In genomic region chr11:13094930-13095687, GRCh38 we compare ENCODE assay signal across 2 cellular contexts.
A peak's percentile ranks its signal among the peaks of the same experiment; 100 is the strongest.
TF ChIP-seq lines count a peak whose summit lies in the region.

No MANE protein-coding gene starts in this region.

TF ChIP-seq in HepG2, 621 proteins besides CTCF, POLR2A, EP300 and RAD21:
- TF ChIP-seq MAX (IDR thresholded peaks at IDR 0.05), result 0 out of 2 replicates have a peak, but pooled peaks have one; percentile 17
- TF ChIP-seq MAFF (IDR thresholded peaks at IDR 0.05; ENCODE audit: low read depth, low read length), result peak; percentile 55
- no peak for TF ChIP-seq ZNF292 (CRISPR knock-in tag; IDR thresholded peaks at IDR 0.05; ENCODE audit: borderline replicate concordance, low read depth)
- peak; percentile 65 to 74 for TF ChIP-seq MAFK (conservative IDR thresholded peaks at IDR 0.05 in 1 of 2, IDR thresholded peaks at IDR 0.05 in 1 of 2; ENCODE audit: low read length in 2 of 2)

TF ChIP-seq in K562, 482 proteins besides CTCF, POLR2A, EP300 and RAD21:
- TF ChIP-seq NFYB (IDR thresholded peaks at IDR 0.05; ENCODE audit: extremely low read depth, insufficient read length) (no peak), PKNOX1 (IDR thresholded peaks at IDR 0.05) (no peak), ZNF140 (CRISPR knock-in tag; IDR thresholded peaks at IDR 0.05) (no peak), SIN3B (IDR thresholded peaks at IDR 0.05; ENCODE audit: low read depth) (no peak), MAFK (IDR thresholded peaks at IDR 0.05; ENCODE audit: low read length) (peak; percentile 10; the same call in 1 of the 2 replicates), CREB3 (tag; conservative IDR thresholded peaks at IDR 0.05; ENCODE audit: low read depth) (no peak), ZNF316 (IDR thresholded peaks at IDR 0.05) (peak; percentile 54), ZNF592 (IDR thresholded peaks at IDR 0.05) (peak; percentile 62), C11orf30 (IDR thresholded peaks at IDR 0.05; ENCODE audit: low read depth) (peak; percentile 16; the same call in 1 of the 2 replicates), ZNF146 (CRISPR knock-in tag; IDR thresholded peaks at IDR 0.05; ENCODE audit: unreplicated experiment) (no peak), RAD51 (IDR thresholded peaks at IDR 0.05; ENCODE audit: borderline replicate concordance, low read depth) (no peak), ZNF518B (CRISPR knock-in tag; IDR thresholded peaks at IDR 0.05) (no peak), L3MBTL2 (IDR thresholded peaks at IDR 0.05) (peak; percentile 58; the same call in 1 of the 2 replicates), ZNF507 (tag; conservative IDR thresholded peaks at IDR 0.05) (no peak), MGA (IDR thresholded peaks at IDR 0.05) (peak; percentile 54; the same call in 1 of the 2 replicates), CXXC5 (CRISPR knock-in tag; IDR thresholded peaks at IDR 0.05) (0 out of 2 replicates have a peak, but pooled peaks have one; percentile 20), TFE3 (CRISPR knock-in tag; IDR thresholded peaks at IDR 0.05) (no peak), ATF6 (CRISPR knock-in tag; IDR thresholded peaks at IDR 0.05) (no peak)
